Comparison of ENCODE assay signal across 8 cellular contexts in the genomic region with DNA sequence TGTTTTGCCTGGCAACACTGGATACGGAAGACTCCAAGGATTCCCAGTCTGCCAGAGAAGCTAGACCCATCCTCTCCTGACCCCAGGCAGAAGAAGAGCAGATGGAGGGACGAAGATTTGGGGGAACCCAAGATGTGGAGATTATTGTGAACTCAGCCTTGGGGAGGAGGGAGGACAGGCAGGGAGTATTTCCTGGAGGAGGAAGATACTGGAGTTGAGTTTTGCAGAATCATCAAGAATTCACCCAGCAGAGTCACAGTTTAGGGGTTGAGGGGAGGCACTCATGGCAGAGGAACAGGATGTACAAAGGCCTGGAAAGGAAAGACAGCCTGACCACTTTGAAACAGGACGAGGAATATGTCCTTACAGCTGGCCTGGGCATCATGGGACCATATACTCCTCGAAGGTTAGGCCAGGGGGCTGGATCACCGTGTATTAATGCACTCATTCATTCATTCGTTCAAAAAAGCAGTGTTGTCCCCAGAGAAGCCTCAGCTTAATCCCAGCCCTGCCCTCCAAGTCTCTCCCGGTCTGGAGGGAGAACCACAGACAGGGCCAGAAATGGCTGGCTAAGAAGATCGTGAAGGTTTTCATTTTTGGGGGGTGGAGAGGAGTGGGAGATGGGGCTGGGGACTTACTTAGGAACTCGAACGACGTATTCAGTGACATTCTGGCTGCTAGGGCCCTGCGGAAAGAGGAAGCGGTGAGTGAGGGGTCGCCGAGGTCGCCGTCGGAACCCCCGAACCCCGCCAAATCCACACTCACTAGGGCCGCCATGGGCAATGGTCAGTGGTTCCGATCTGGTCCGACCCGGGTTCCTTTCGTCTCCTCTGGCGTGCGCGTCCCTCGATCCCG. TPM values are rescaled to one million over a fixed set of nuclear protein-coding genes. Genes with fewer than 3 reads are reported as not detected.
DNase-seq lines count a peak whose midpoint lies in the region; ATAC-seq, FAIRE-seq and TF ChIP-seq lines count a peak whose summit lies in the region.

No MANE protein-coding gene starts in this region.

- no peak for TF ChIP-seq POLR2A in breast epithelium (IDR thresholded peaks at IDR 0.05)

- peak overlapping the region; percentile 96 to 97 (median 96) for H3K4me3 Mint-ChIP-seq in CD4-positive, CD25-positive, alpha-beta regulatory T cell

- peak overlapping the region; percentile 97 to 99 (median 98) for H3K27ac Mint-ChIP-seq in CD4-positive, CD25-positive, alpha-beta regulatory T cell

- peaks cover 16% of the 10 kb centered on the region for H3K4me1 ChIP-seq in CD4-positive, CD25-positive, alpha-beta regulatory T cell (ENCODE audit: control insufficient read depth, insufficient read depth, low read length, poor library complexity, severe bottlenecking)
- H3K4me1 ChIP-seq in breast epithelium = peaks cover 0 to 8% of the 10 kb centered on the region in 2 donors
- H3K4me1 ChIP-seq in mucosa of stomach (ENCODE audit: control insufficient read depth, insufficient read depth, low read length) = peaks cover 14% of the 10 kb centered on the region

- H3K27me3 ChIP-seq in CD4-positive, CD25-positive, alpha-beta regulatory T cell (ENCODE audit: control insufficient read depth, insufficient read depth, low read length) = no peaks in the 10 kb centered on the region
- H3K27me3 ChIP-seq in breast epithelium (no peaks in the 10 kb centered on the region), mucosa of stomach (ENCODE audit: control insufficient read depth, insufficient read depth, low read length) (no peaks in the 10 kb centered on the region)

- peak overlapping the region; percentile 97 for H3K27ac ChIP-seq in CD4-positive, CD25-positive, alpha-beta regulatory T cell (ENCODE audit: insufficient read depth, low read length, poor library complexity, severe bottlenecking)
- peak overlapping the region; percentile 97 to 99 for H3K27ac ChIP-seq in breast epithelium

- peaks cover 0 to 2% (median 0%) of the 10 kb centered on the region in 7 donors for H3K9me3 Mint-ChIP-seq in CD4-positive, CD25-positive, alpha-beta regulatory T cell

- intact Hi-C loops in breast epithelium (cut with DNase I; ENCODE audit: low total_unique reads) = no loop called here

- H3K4me3 ChIP-seq in CD4-positive, CD25-positive, alpha-beta regulatory T cell (ENCODE audit: low read depth, low read length) = peak overlapping the region; percentile 83
- H3K4me3 ChIP-seq in breast epithelium = peak overlapping the region; percentile 81 to 86 (median 83)
- H3K4me3 ChIP-seq in mucosa of stomach (ENCODE audit: low read length) = peak overlapping the region; percentile 98

- no peak for DNase-seq in CD4-positive, CD25-positive, alpha-beta regulatory T cell
- DNase-seq in HTR-8/SVneo (ENCODE audit: insufficient read length, low spot score) = no peak
- DNase-seq in breast epithelium (ENCODE audit: low spot score in 2 of 2) = no peak
- DNase-seq in HT-29 (ENCODE audit: low spot score) = no peak
- DNase-seq in NCI-H2107 (lab: John Stamatoyannopoulos, UW) = no peak
- DNase-seq in NOMO-1 treated with DMSO at 0.1 percent for 48 hours (lab: John Stamatoyannopoulos, UW; ENCODE audit: unreplicated experiment) = no peak

- H3K36me3 ChIP-seq in CD4-positive, CD25-positive, alpha-beta regulatory T cell (ENCODE audit: control insufficient read depth, insufficient read depth, low read length) = peaks cover 11% of the 10 kb centered on the region
- no peaks in the 10 kb centered on the region for H3K36me3 ChIP-seq in breast epithelium
- peaks cover 2% of the 10 kb centered on the region for H3K36me3 ChIP-seq in mucosa of stomach (ENCODE audit: control insufficient read depth, insufficient read depth, low read length)

- FAIRE-seq in HTR-8/SVneo (lab: Jason Lieb, UNC) = peak; percentile 23

- peaks cover 10% of the 10 kb centered on the region for H3K27me3 Mint-ChIP-seq in CD4-positive, CD25-positive, alpha-beta regulatory T cell

- ATAC-seq in CD4-positive, CD25-positive, alpha-beta regulatory T cell (ENCODE audit: low read depth in 2 of 2) = no peak
- no peak for ATAC-seq in GM21447 (IDR thresholded peaks at IDR 0.05; ENCODE audit: unreplicated experiment)

- H3K36me3 Mint-ChIP-seq in CD4-positive, CD25-positive, alpha-beta regulatory T cell = peaks cover 7% of the 10 kb centered on the region

- H3K9me3 ChIP-seq in CD4-positive, CD25-positive, alpha-beta regulatory T cell (ENCODE audit: control insufficient read depth in 2 of 2, low read length in 2 of 2) = no peaks in the 10 kb centered on the region
- no peaks in the 10 kb centered on the region for H3K9me3 ChIP-seq in breast epithelium
- H3K9me3 ChIP-seq in mucosa of stomach (ENCODE audit: control insufficient read depth, low read length) = no peaks in the 10 kb centered on the region

- TF ChIP-seq CTCF in breast epithelium (IDR thresholded peaks at IDR 0.05) = no peak

- peaks cover 4 to 33% (median 19%) of the 10 kb centered on the region in 4 donors for H3K4me1 Mint-ChIP-seq in CD4-positive, CD25-positive, alpha-beta regulatory T cell

- H3K9ac ChIP-seq in mucosa of stomach (ENCODE audit: low read length) = peak overlapping the region; percentile 91

RNA-seq across cellular contexts. Expression of gene GTF2F1, which starts 0.5 kb away (rescaled TPM):
- total RNA-seq in CD4-positive, CD25-positive, alpha-beta regulatory T cell = 53.4 TPM
- polyA plus RNA-seq in CD4-positive, CD25-positive, alpha-beta regulatory T cell = 10 to 100 TPM; 16.0 to 19.7 (median 17.5) TPM
- 10 to 100 TPM; 46.7 to 51.0 (median 48.5) TPM for total RNA-seq in breast epithelium
- 37.0 and 40.9 TPM in 2 replicates for total RNA-seq in HT-29 (2014; rRNA removed; shearing (Covaris generic))

RNA-seq across cellular contexts. Expression of gene PSPN, which starts 16.7 kb away (rescaled TPM):
- total RNA-seq in CD4-positive, CD25-positive, alpha-beta regulatory T cell = 1.0 TPM
- polyA plus RNA-seq in CD4-positive, CD25-positive, alpha-beta regulatory T cell = under 1 TPM; 0.41 to 0.90 (median 0.65) TPM
- under 1 TPM; 0.32 to 0.66 (median 0.59) TPM for total RNA-seq in breast epithelium
- 0.28 and 0.47 TPM in 2 replicates for total RNA-seq in HT-29 (2014; rRNA removed; shearing (Covaris generic))

RNA-seq across cellular contexts. Expression of gene ALKBH7, which starts 19.9 kb away (rescaled TPM):
- total RNA-seq in CD4-positive, CD25-positive, alpha-beta regulatory T cell = 47.4 TPM
- polyA plus RNA-seq in CD4-positive, CD25-positive, alpha-beta regulatory T cell = 100 to 1,000 TPM in 1 of 4 donors, 10 to 100 TPM in 3; 89.1 to 102 (median 94.4) TPM
- total RNA-seq in breast epithelium = 100 to 1,000 TPM in 1 of 3 donors, 10 to 100 TPM in 2; 68.3 to 101 (median 76.7) TPM
- total RNA-seq in HT-29 (2014; rRNA removed; shearing (Covaris generic)) = 52.4 and 61.2 TPM in 2 replicates

RNA-seq across cellular contexts. Expression of gene CLPP, which starts 31.1 kb away (rescaled TPM):
- 75.1 TPM for total RNA-seq in CD4-positive, CD25-positive, alpha-beta regulatory T cell
- polyA plus RNA-seq in CD4-positive, CD25-positive, alpha-beta regulatory T cell = 100 to 1,000 TPM; 144 to 209 (median 189) TPM
- total RNA-seq in breast epithelium = 10 to 100 TPM; 72.3 to 96.7 (median 75.8) TPM
- 114 and 124 TPM in 2 replicates for total RNA-seq in HT-29 (2014; rRNA removed; shearing (Covaris generic))

RNA-seq across cellular contexts. Expression of gene KHSRP, which starts 32.2 kb away (rescaled TPM):
- 156 TPM for total RNA-seq in CD4-positive, CD25-positive, alpha-beta regulatory T cell
- polyA plus RNA-seq in CD4-positive, CD25-positive, alpha-beta regulatory T cell = 10 to 100 TPM in 3 of 4 donors, 1 to 10 TPM in 1; 9.1 to 20.3 (median 11.4) TPM
- 10 to 100 TPM; 71.4 to 76.1 (median 73.0) TPM for total RNA-seq in breast epithelium
- total RNA-seq in HT-29 (2014; rRNA removed; shearing (Covaris generic)) = 143 and 160 TPM in 2 replicates
